Comparison of ENCODE assay signal across 10 cellular contexts in the genomic region with DNA sequence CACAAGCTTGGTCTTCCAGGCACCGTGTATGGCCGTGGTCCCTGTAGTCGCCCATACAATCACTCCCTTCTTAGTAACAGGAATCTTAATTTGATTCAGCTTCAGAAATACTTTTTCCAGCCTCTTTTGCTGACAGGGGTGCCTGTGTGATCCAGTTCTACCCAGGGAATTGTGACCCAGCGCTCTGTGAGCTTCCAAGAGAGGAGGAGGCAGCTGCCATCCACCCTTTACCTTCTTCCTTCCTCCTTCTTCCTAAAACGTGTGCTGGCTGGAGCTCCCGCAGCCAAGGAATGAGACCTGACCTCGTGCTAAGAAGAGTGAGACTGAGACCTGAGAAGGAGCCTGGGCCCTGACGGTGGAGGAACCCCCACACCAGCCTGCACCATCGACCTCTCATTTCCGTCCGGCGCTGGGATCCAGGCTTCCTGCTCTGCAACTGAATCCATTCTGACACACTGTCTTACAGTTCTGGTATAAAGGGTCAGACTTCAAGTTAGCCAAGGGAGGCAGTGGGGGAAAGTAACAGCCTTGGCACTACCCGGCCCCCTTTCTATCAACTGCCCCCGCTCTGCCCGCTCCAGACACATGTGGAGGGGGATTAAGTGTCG. TPM values are rescaled to one million over a fixed set of nuclear protein-coding genes. Genes with fewer than 3 reads are reported as not detected.
DNase-seq lines count a peak whose midpoint lies in the region; ATAC-seq, FAIRE-seq and TF ChIP-seq lines count a peak whose summit lies in the region.
"Had no signal": no experiment of that assay in that cellular context is flagged by ENCODE, and none has a peak within 500 bp of the region (broad histone marks: within the 10 kb centered on the region; RNA-seq: fewer than 3 reads in every experiment).

No MANE protein-coding gene starts in this region.

- peaks cover 10% of the 10 kb centered on the region for H3K79me2 ChIP-seq in endothelial cell of umbilical vein (ENCODE audit: control insufficient read depth, insufficient read depth, low read length)

- H3K27ac ChIP-seq in endothelial cell of umbilical vein (ENCODE audit: insufficient read depth, low read depth, low read length) (peak overlapping the region; percentile 80), aorta (ENCODE audit: low read depth in 1 of 2, low read length in 2 of 2) (peak overlapping the region; percentile 43 to 98)

- peak overlapping the region; percentile 62 for H3K27ac Mint-ChIP-seq in stimulated activated naive CD8-positive, alpha-beta T cell treated with anti-CD3 and anti-CD28 coated beads, Interleukin-15, Interleukin-2, amounts not matched to agents 100 ng/mL and 50 ng/mL, for 24 hours
- peak overlapping the region; percentile 97 for H3K27ac Mint-ChIP-seq in nephron progenitor cell

- CTCF ChIA-PET in endothelial cell of umbilical vein (lab: Charles Lee): interaction anchor here (0.6 to 5.0 kb wide), 15 partner anchors 13 to 403 kb away, joined by 3 to 53 read pairs (median 3); a partner anchor contains a TSS

- DNase-seq in stimulated activated naive CD8-positive, alpha-beta T cell treated with anti-CD3 and anti-CD28 coated beads, Interleukin-15, Interleukin-2, amounts not matched to agents 100 U/mL and 50 U/mL, for 24 hours: no peak
- DNase-seq in endothelial cell of umbilical vein (ENCODE audit: low read depth, low spot score): peak; percentile 56
- no peak for DNase-seq in nephron progenitor cell
- no peak for DNase-seq in aorta
- DNase-seq in AG08396 (ENCODE audit: low spot score): no peak
- DNase-seq in NCI-H2227 treated with DMSO at 0.1 percent for 48 hours (lab: John Stamatoyannopoulos, UW): no peak
- DNase-seq in RPMI8226: no peak
- DNase-seq: DMS 273 treated with DMSO at 0.1 percent for 48 hours had no signal

- peaks cover 4 to 11% of the 10 kb centered on the region in 2 experiments for H3K36me3 ChIP-seq in endothelial cell of umbilical vein (ENCODE audit: control insufficient read depth in 2 of 2, extremely low read depth in 1 of 2, insufficient read depth in 2 of 2, low read length in 2 of 2)
- peaks cover 0 to 6% of the 10 kb centered on the region in 2 donors for H3K36me3 ChIP-seq in aorta (ENCODE audit: control insufficient read depth in 1 of 2, insufficient read depth in 2 of 2, low read length in 1 of 2)

- TF ChIP-seq POLR2A in endothelial cell of umbilical vein (IDR thresholded peaks at IDR 0.05; ENCODE audit: low read depth, low read length): no peak

- H4K20me1 ChIP-seq in endothelial cell of umbilical vein (replicated peaks; ENCODE audit: control insufficient read depth, extremely low read depth, insufficient read depth, low read length): no peaks in the 10 kb centered on the region

- peak overlapping the region; percentile 7 for H2AFZ ChIP-seq in endothelial cell of umbilical vein (ENCODE audit: low read depth, low read length)

- 35 to 40% methylated on average over 16 of the region's 16 CpGs for WGBS in aorta, 2 donors

- H3K4me3 Mint-ChIP-seq in stimulated activated naive CD8-positive, alpha-beta T cell treated with anti-CD3 and anti-CD28 coated beads, Interleukin-15, Interleukin-2, amounts not matched to agents 100 ng/mL and 50 ng/mL, for 24 hours: no peak overlapping the region
- no peak overlapping the region for H3K4me3 Mint-ChIP-seq in nephron progenitor cell

- peak overlapping the region; percentile 64 for H3K9ac ChIP-seq in endothelial cell of umbilical vein (replicated peaks; ENCODE audit: extremely low read depth, insufficient read depth, low read length)

- no peaks in the 10 kb centered on the region for H3K9me3 Mint-ChIP-seq in stimulated activated naive CD8-positive, alpha-beta T cell treated with anti-CD3 and anti-CD28 coated beads, Interleukin-15, Interleukin-2, amounts not matched to agents 100 ng/mL and 50 ng/mL, for 24 hours
- H3K9me3 Mint-ChIP-seq in nephron progenitor cell: peaks cover 8% of the 10 kb centered on the region

- intact Hi-C loops in endothelial cell of umbilical vein (cut with micrococcal nuclease): loop anchor here (1.0 to 10.0 kb wide), 5 partner anchors 16 to 298 kb away; a partner anchor contains a TSS
- intact Hi-C loops in aorta (cut with DNase I): loop anchor here in 1 of 2 donors (5.0 to 10.0 kb wide), 3 partner anchors 48 to 368 kb away; a partner anchor contains a TSS

- H3K4me1 ChIP-seq in endothelial cell of umbilical vein (ENCODE audit: control insufficient read depth, extremely low read depth, insufficient read depth, low read length): peaks cover 34% of the 10 kb centered on the region
- peaks cover 0 to 5% of the 10 kb centered on the region in 2 donors for H3K4me1 ChIP-seq in aorta (ENCODE audit: control insufficient read depth in 1 of 2, insufficient read depth in 2 of 2, low read length in 2 of 2)

- H3K36me3 Mint-ChIP-seq in stimulated activated naive CD8-positive, alpha-beta T cell treated with anti-CD3 and anti-CD28 coated beads, Interleukin-15, Interleukin-2, amounts not matched to agents 100 ng/mL and 50 ng/mL, for 24 hours (ENCODE audit: low read depth): peaks cover 18% of the 10 kb centered on the region
- H3K36me3 Mint-ChIP-seq in nephron progenitor cell (ENCODE audit: low read depth): peaks cover 24% of the 10 kb centered on the region

- H3K9me1 ChIP-seq in endothelial cell of umbilical vein (replicated peaks; ENCODE audit: control insufficient read depth, extremely low read depth, insufficient read depth, low read length): no peaks in the 10 kb centered on the region

- BruUV-seq in endothelial cell of umbilical vein (replicated peaks; lab: Mats Ljungman, UMichigan): no TSS peak

- H3K27me3 ChIP-seq in endothelial cell of umbilical vein (ENCODE audit: control insufficient read depth in 2 of 2, insufficient read depth in 2 of 2, low read length in 2 of 2): no peaks in the 10 kb centered on the region
- H3K27me3 ChIP-seq in aorta (ENCODE audit: control insufficient read depth in 1 of 2, insufficient read depth in 2 of 2, low read length in 1 of 2): no peaks in the 10 kb centered on the region

- H3K27me3 Mint-ChIP-seq in stimulated activated naive CD8-positive, alpha-beta T cell treated with anti-CD3 and anti-CD28 coated beads, Interleukin-15, Interleukin-2, amounts not matched to agents 100 ng/mL and 50 ng/mL, for 24 hours: no peaks in the 10 kb centered on the region
- H3K27me3 Mint-ChIP-seq in nephron progenitor cell (ENCODE audit: low read depth, poor library complexity): peaks cover 9% of the 10 kb centered on the region

- ATAC-seq in stimulated activated naive CD8-positive, alpha-beta T cell treated with anti-CD3 and anti-CD28 coated beads, Interleukin-15, Interleukin-2, amounts not matched to agents 100 U/mL and 50 U/mL, for 24 hours: no peak
- peak; percentile 2 for ATAC-seq in aorta (ENCODE audit: low FRiP score)

- POLR2A ChIA-PET in endothelial cell of umbilical vein (lab: Charles Lee): no interaction called here

- H3K9me3 ChIP-seq in endothelial cell of umbilical vein (replicated peaks; ENCODE audit: control insufficient read depth, insufficient read depth, low read length) (no peaks in the 10 kb centered on the region), aorta (ENCODE audit: control insufficient read depth, low read length) (no peaks in the 10 kb centered on the region)

- dilution Hi-C loops in endothelial cell of umbilical vein (cut with MboI; ENCODE audit: extremely low pct_ligation_motif_present, low sequenced_read_pairs): no loop called here

- peak; percentile 87 for FAIRE-seq in endothelial cell of umbilical vein (lab: Jason Lieb, UNC)

- peaks cover 17% of the 10 kb centered on the region for H3K4me1 Mint-ChIP-seq in stimulated activated naive CD8-positive, alpha-beta T cell treated with anti-CD3 and anti-CD28 coated beads, Interleukin-15, Interleukin-2, amounts not matched to agents 100 ng/mL and 50 ng/mL, for 24 hours (ENCODE audit: low read depth)
- H3K4me1 Mint-ChIP-seq in nephron progenitor cell: peaks cover 51% of the 10 kb centered on the region

- H3K4me3 ChIP-seq in endothelial cell of umbilical vein (replicated peaks in 1 of 3; ENCODE audit: insufficient read depth in 1 of 3, low read depth in 1 of 3, low read length in 3 of 3): peak overlapping the region in 1 of 3 experiments; percentile 22
- no peak overlapping the region for H3K4me3 ChIP-seq in aorta (ENCODE audit: low read length in 2 of 2)

- no peak for TF ChIP-seq CTCF in endothelial cell of umbilical vein (IDR thresholded peaks at IDR 0.05; ENCODE audit: extremely low read depth in 1 of 2, insufficient read depth in 1 of 2, low read depth in 1 of 2, low read length in 2 of 2)
- no peak for TF ChIP-seq CTCF in nephron progenitor cell (IDR thresholded peaks at IDR 0.05)

- peak overlapping the region; percentile 12 for H3K4me2 ChIP-seq in endothelial cell of umbilical vein (ENCODE audit: insufficient read depth, low read length)

TF ChIP-seq in endothelial cell of umbilical vein, 7 proteins besides CTCF, POLR2A, EP300 and RAD21 (continues in another document):
- no peak for TF ChIP-seq GATA2 (IDR thresholded peaks at IDR 0.05; ENCODE audit: insufficient read depth, insufficient read length, low read depth, low read length)
- TF ChIP-seq MYC (IDR thresholded peaks at IDR 0.05; ENCODE audit: low read depth, low read length): no peak
- no peak for TF ChIP-seq FOS (IDR thresholded peaks at IDR 0.05; ENCODE audit: borderline replicate concordance, insufficient read depth, low read length)
- no peak for TF ChIP-seq JUN (IDR thresholded peaks at IDR 0.05; ENCODE audit: borderline replicate concordance, insufficient read depth, insufficient read length, low read depth)
- TF ChIP-seq POLR2AphosphoS5 (IDR thresholded peaks at IDR 0.05; ENCODE audit: insufficient read depth, low read depth, low read length): no peak

RNA-seq across cellular contexts. Expression of a gene that starts 16.1 kb away (rescaled TPM):
- total RNA-seq in endothelial cell of umbilical vein (108 and 123 TPM in 2 replicates), aorta (100 to 1,000 TPM; 143 to 180 TPM)
- polyA plus RNA-seq in endothelial cell of umbilical vein (126 and 153 TPM in 2 replicates), aorta (10 to 100 TPM; 60.5 to 79.5 TPM)
- polyA plus RNA-seq in endothelial cell of umbilical vein (2011; cell fraction: cytosol; rRNA removed): 83.5 and 99.1 TPM in 2 replicates
- 54.0 and 56.7 TPM in 2 replicates for polyA plus RNA-seq in endothelial cell of umbilical vein (2011; cell fraction: nucleus; rRNA removed)
- polyA plus RNA-seq in endothelial cell of umbilical vein (2012): 59.8 and 70.3 TPM in 2 replicates
- 80.6 and 100 TPM in 2 replicates for polyA minus RNA-seq in endothelial cell of umbilical vein
- polyA minus RNA-seq in endothelial cell of umbilical vein (2011; cell fraction: cytosol; rRNA and poly(A)+ RNA removed): 49.0 TPM
- 31.9 and 43.9 TPM in 2 replicates for polyA minus RNA-seq in endothelial cell of umbilical vein (2011; cell fraction: nucleus; rRNA and poly(A)+ RNA removed)

RNA-seq across cellular contexts. Expression of a gene that starts 46.6 kb away (rescaled TPM):
- total RNA-seq in endothelial cell of umbilical vein: not detected in 2 replicates
- polyA plus RNA-seq in endothelial cell of umbilical vein: not detected in 2 replicates
- not detected in 2 replicates for polyA plus RNA-seq in endothelial cell of umbilical vein (2011; cell fraction: cytosol; rRNA removed)
- not detected in 2 replicates for polyA plus RNA-seq in endothelial cell of umbilical vein (2011; cell fraction: nucleus; rRNA removed)
- not detected in 2 replicates for polyA plus RNA-seq in endothelial cell of umbilical vein (2012)
- not detected in 2 replicates for polyA minus RNA-seq in endothelial cell of umbilical vein
- polyA minus RNA-seq in endothelial cell of umbilical vein (2011; cell fraction: cytosol; rRNA and poly(A)+ RNA removed): not detected
- polyA minus RNA-seq in endothelial cell of umbilical vein (2011; cell fraction: nucleus; rRNA and poly(A)+ RNA removed): not detected in 2 replicates
- not detected for total RNA-seq in aorta
- not detected for polyA plus RNA-seq in aorta
- total RNA-seq: SK-MEL-5 had no signal
